In genomic region chr2:225806105-225806504, GRCh38 we compare ENCODE assay signal across 2 cellular contexts.
TF ChIP-seq lines count a peak whose summit lies in the region.

No MANE protein-coding gene starts in this region.

TF ChIP-seq in SK-N-SH treated with all-trans-retinoic acid at 6 μM for 48 hours, 23 proteins besides CTCF, POLR2A, EP300 and RAD21 (continued from another document):
- no peak for TF ChIP-seq TSHZ2 (CRISPR knock-in tag; IDR thresholded peaks at IDR 0.05)
- TF ChIP-seq SNAI2 (CRISPR knock-in tag; IDR thresholded peaks at IDR 0.05), result no peak
- TF ChIP-seq ZNF8 (CRISPR knock-in tag; IDR thresholded peaks at IDR 0.05), result no peak
TF ChIP-seq in SK-N-SH treated with all-trans-retinoic acid at 6 μM for 48 hours: peak in this region for 0.

TF ChIP-seq in SK-N-SH, 30 proteins besides CTCF, POLR2A, EP300 and RAD21 (continued from another document):
- no peak for TF ChIP-seq REST (IDR thresholded peaks at IDR 0.05; ENCODE audit: low read depth, low read length)
- TF ChIP-seq NFIC (IDR thresholded peaks at IDR 0.05; ENCODE audit: borderline replicate concordance), result no peak
- no peak for TF ChIP-seq USF1 (IDR thresholded peaks at IDR 0.05; ENCODE audit: borderline replicate concordance, low read depth)
- TF ChIP-seq MEF2A (IDR thresholded peaks at IDR 0.05; ENCODE audit: borderline replicate concordance, low read depth), result no peak
- no peak for TF ChIP-seq USF2 (IDR thresholded peaks at IDR 0.05; ENCODE audit: borderline replicate concordance, low read depth, low read length)
- no peak for TF ChIP-seq TCF12 (IDR thresholded peaks at IDR 0.05)
- TF ChIP-seq EZH2phosphoT487 (IDR thresholded peaks at IDR 0.05; ENCODE audit: borderline replicate concordance, low read depth), result no peak
- no peak for TF ChIP-seq TAF1 (IDR thresholded peaks at IDR 0.05; ENCODE audit: borderline replicate concordance, low read depth, low read length)
- no peak for TF ChIP-seq FOXM1 (IDR thresholded peaks at IDR 0.05; ENCODE audit: low read depth)
- TF ChIP-seq SIN3A (IDR thresholded peaks at IDR 0.05; ENCODE audit: borderline replicate concordance, low read depth, low read length), result no peak
- no peak for TF ChIP-seq MXI1 (IDR thresholded peaks at IDR 0.05; ENCODE audit: low read depth, low read length)
- no peak for TF ChIP-seq MAX (IDR thresholded peaks at IDR 0.05; ENCODE audit: low read depth)
- no peak for TF ChIP-seq RCOR1 (IDR thresholded peaks at IDR 0.05; ENCODE audit: low read length)
- no peak for TF ChIP-seq ELF1 (IDR thresholded peaks at IDR 0.05)
- no peak for TF ChIP-seq NRF1 (IDR thresholded peaks at IDR 0.05; ENCODE audit: low read depth, low read length)
